ENCODE assay signal across 13 cellular contexts in the genomic region with DNA sequence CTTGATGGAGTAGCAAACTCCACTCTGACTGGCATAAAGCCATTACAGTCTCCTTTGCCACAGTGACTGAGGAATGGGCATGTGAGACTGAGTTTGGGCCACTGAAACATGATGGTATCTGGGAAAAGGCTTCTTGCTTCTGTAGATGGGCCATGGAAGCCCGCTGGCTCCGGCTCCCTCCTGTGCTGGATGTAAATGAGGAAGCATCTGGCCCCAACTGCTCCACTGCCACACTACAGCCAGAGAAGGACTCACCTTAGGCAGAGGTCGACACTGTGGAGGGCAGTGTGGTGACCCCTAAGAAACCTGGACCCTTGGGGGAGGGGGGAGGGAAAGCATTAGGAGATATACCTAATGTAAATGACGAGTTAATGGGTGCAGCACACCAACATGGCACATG. TPM values are rescaled to one million over a fixed set of nuclear protein-coding genes. Genes with fewer than 3 reads are reported as not detected.
DNase-seq lines count a peak whose midpoint lies in the region; ATAC-seq and TF ChIP-seq lines count a peak whose summit lies in the region.
"Had no signal": no experiment of that assay in that cellular context is flagged by ENCODE, and none has a peak within 500 bp of the region (broad histone marks: within the 10 kb centered on the region; RNA-seq: fewer than 3 reads in every experiment).

No MANE protein-coding gene starts in this region.

- H3K79me2 ChIP-seq in SU-DHL-6 (ENCODE audit: insufficient read depth, low read length), result no peaks in the 10 kb centered on the region

- peaks cover 15% of the 10 kb centered on the region for H3K36me3 Mint-ChIP-seq in activated T-cell treated with anti-CD3 and anti-CD28 coated beads, Interleukin-2, amount 50 U/mL, for 4 hours (ENCODE audit: insufficient read depth)

- H3K27me3 Mint-ChIP-seq in activated T-cell treated with anti-CD3 and anti-CD28 coated beads, Interleukin-2, amount 50 U/mL, for 4 hours (ENCODE audit: low read depth), result no peaks in the 10 kb centered on the region

- H2AFZ ChIP-seq in SU-DHL-6 (ENCODE audit: low read depth, low read length, severe bottlenecking), result no peak overlapping the region

- H3K9me2 ChIP-seq in SU-DHL-6 (replicated peaks; ENCODE audit: insufficient read depth, low read length), result no peaks in the 10 kb centered on the region

- peak overlapping the region; percentile 46 for H3K4me3 Mint-ChIP-seq in activated T-cell treated with anti-CD3 and anti-CD28 coated beads, Interleukin-2, amount 50 U/mL, for 4 hours
- H3K4me3 Mint-ChIP-seq: neural crest cell had no signal

- H3K36me3 ChIP-seq in SU-DHL-6 (ENCODE audit: low read length), result peaks cover 4% of the 10 kb centered on the region; the same call in 1 of the 2 replicates
- no peaks in the 10 kb centered on the region for H3K36me3 ChIP-seq in colonic mucosa
- H3K36me3 ChIP-seq in thyroid gland, result peaks cover 5 to 18% of the 10 kb centered on the region in 2 donors
- peaks cover 2 to 11% of the 10 kb centered on the region in 2 donors for H3K36me3 ChIP-seq in vagina

- H3K9me3 ChIP-seq in SU-DHL-6 (ENCODE audit: insufficient read depth, low read length) (no peaks in the 10 kb centered on the region), colonic mucosa (no peaks in the 10 kb centered on the region), thyroid gland (no peaks in the 10 kb centered on the region), vagina (no peaks in the 10 kb centered on the region)

- no peak for DNase-seq in activated T-cell treated with anti-CD3 and anti-CD28 coated beads, Interleukin-2, amount 50 U/mL, for 4 hours
- no peak for DNase-seq in activated T-cell treated with anti-CD3 and anti-CD28 coated beads, Interleukin-2, amount 50 U/mL, for 1 hour
- DNase-seq in colonic mucosa, result no peak
- DNase-seq in thyroid gland, result no peak
- DNase-seq in C1 segment of cervical spinal cord (lab: John Stamatoyannopoulos, UW), result no peak
- DNase-seq in NCI-H128 (lab: John Stamatoyannopoulos, UW; ENCODE audit: unreplicated experiment), result no peak
- no peak for DNase-seq in vagina (ENCODE audit: extremely low spot score in 2 of 2)
- DNase-seq: effector CD4-positive, alpha-beta T cell; NCI-H2171 treated with DMSO at 0.1 percent for 48 hours had no signal

- no peaks in the 10 kb centered on the region for H3K9me3 Mint-ChIP-seq in activated T-cell treated with anti-CD3 and anti-CD28 coated beads, Interleukin-2, amount 50 U/mL, for 4 hours
- H3K9me3 Mint-ChIP-seq: neural crest cell had no signal

- WGBS in thyroid gland, 2 donors, result 83 to 91% methylated on average over 4 of the region's 4 CpGs

- TF ChIP-seq POLR2A in thyroid gland (IDR thresholded peaks at IDR 0.05) (no peak), vagina (IDR thresholded peaks at IDR 0.05) (no peak)

- H4K20me1 ChIP-seq in SU-DHL-6 (ENCODE audit: low read depth, low read length), result no peaks in the 10 kb centered on the region

- peaks cover 34% of the 10 kb centered on the region for H3F3A ChIP-seq in SU-DHL-6 (ENCODE audit: insufficient read depth)

- H3K4me1 Mint-ChIP-seq in activated T-cell treated with anti-CD3 and anti-CD28 coated beads, Interleukin-2, amount 50 U/mL, for 4 hours (ENCODE audit: low read depth), result peaks cover 61% of the 10 kb centered on the region
- H3K4me1 Mint-ChIP-seq: neural crest cell had no signal

- no peak for ATAC-seq in activated T-cell treated with anti-CD3 and anti-CD28 coated beads, Interleukin-2, amount 50 U/mL, for 4 hours

- H3K9ac ChIP-seq in SU-DHL-6 (ENCODE audit: low read length), result 0 out of 2 replicates have a peak overlapping the region, but pooled peaks have one; percentile 49
- no peak overlapping the region for H3K9ac ChIP-seq in colonic mucosa (ENCODE audit: low read depth in 2 of 2, low read length in 2 of 2)

- H3K27me3 ChIP-seq in SU-DHL-6 (ENCODE audit: low read length), result no peaks in the 10 kb centered on the region
- no peaks in the 10 kb centered on the region for H3K27me3 ChIP-seq in colonic mucosa
- no peaks in the 10 kb centered on the region for H3K27me3 ChIP-seq in thyroid gland
- H3K27me3 ChIP-seq in vagina, result no peaks in the 10 kb centered on the region

- peak overlapping the region; percentile 91 for H3K27ac ChIP-seq in SU-DHL-6 (ENCODE audit: low read depth, low read length)
- H3K27ac ChIP-seq in colonic mucosa, result peak overlapping the region; percentile 24
- peak overlapping the region in 2 of 3 donors; percentile 13 to 24 for H3K27ac ChIP-seq in thyroid gland
- no peak overlapping the region for H3K27ac ChIP-seq in vagina

- no peaks in the 10 kb centered on the region for H3K4me1 ChIP-seq in colonic mucosa
- H3K4me1 ChIP-seq in thyroid gland, result peaks cover 0 to 45% of the 10 kb centered on the region in 2 donors
- no peaks in the 10 kb centered on the region for H3K4me1 ChIP-seq in vagina

- H3K4me3 ChIP-seq in SU-DHL-6 (ENCODE audit: insufficient read depth, low read length, poor library complexity, severe bottlenecking) (no peak overlapping the region), colonic mucosa (no peak overlapping the region), thyroid gland (replicated peaks in 1 of 3) (no peak overlapping the region), vagina (no peak overlapping the region)
- H3K4me3 ChIP-seq: smooth muscle cell had no signal

- peak overlapping the region; percentile 41 for H3K4me2 ChIP-seq in SU-DHL-6 (ENCODE audit: low read depth, low read length, poor library complexity, severe bottlenecking)
- H3K4me2 ChIP-seq: smooth muscle cell had no signal

- intact Hi-C loops in colonic mucosa (cut with DNase I), result no loop called here
- intact Hi-C loops in thyroid gland (cut with DNase I), result no loop called here
- intact Hi-C loops in vagina (cut with DNase I), result no loop called here

- TF ChIP-seq CTCF in SU-DHL-6 (IDR thresholded peaks at IDR 0.05; ENCODE audit: insufficient read depth, low read length, poor library complexity, severe bottlenecking), result no peak
- TF ChIP-seq CTCF in colonic mucosa (IDR thresholded peaks at IDR 0.05), result no peak
- no peak for TF ChIP-seq CTCF in thyroid gland (IDR thresholded peaks at IDR 0.05)
- TF ChIP-seq CTCF in vagina (IDR thresholded peaks at IDR 0.05), result no peak

RNA-seq across cellular contexts. Expression of gene CAMK1, which starts 9.4 kb away (rescaled TPM):
- 10 to 100 TPM; 15.3 to 20.7 (median 15.7) TPM for total RNA-seq in activated T-cell treated with anti-CD3 and anti-CD28 coated beads, Interleukin-2, amount 50 U/mL, for 4 hours
- total RNA-seq in colonic mucosa (10 to 100 TPM in 1 of 2 donors, 1 to 10 TPM in 1; 7.8 to 16.5 TPM), thyroid gland (10 to 100 TPM; 32.1 to 44.8 (median 35.9) TPM), vagina (42.5 TPM)
- total RNA-seq: G401 had no signal

RNA-seq across cellular contexts. Expression of gene TADA3, which starts 13.1 kb away (rescaled TPM):
- total RNA-seq in activated T-cell treated with anti-CD3 and anti-CD28 coated beads, Interleukin-2, amount 50 U/mL, for 4 hours, result 10 to 100 TPM; 39.3 to 42.0 (median 40.2) TPM
- 10 to 100 TPM; 60.1 to 66.4 TPM for total RNA-seq in colonic mucosa
- 10 to 100 TPM; 64.2 to 93.3 (median 83.3) TPM for total RNA-seq in thyroid gland
- 58.9 TPM for total RNA-seq in vagina

RNA-seq across cellular contexts. Expression of gene ARPC4, which starts 13.7 kb away (rescaled TPM):
- total RNA-seq in activated T-cell treated with anti-CD3 and anti-CD28 coated beads, Interleukin-2, amount 50 U/mL, for 4 hours, result 100 to 1,000 TPM; 257 to 268 (median 264) TPM
- total RNA-seq in colonic mucosa (100 to 1,000 TPM; 221 to 228 TPM), thyroid gland (100 to 1,000 TPM; 155 to 232 (median 187) TPM), vagina (124 TPM)

RNA-seq across cellular contexts. Expression of gene OGG1, which starts 29.4 kb away (rescaled TPM):
- total RNA-seq in activated T-cell treated with anti-CD3 and anti-CD28 coated beads, Interleukin-2, amount 50 U/mL, for 4 hours, result 10 to 100 TPM; 25.2 to 30.5 (median 28.8) TPM
- total RNA-seq in colonic mucosa (10 to 100 TPM; 19.1 to 24.9 TPM), thyroid gland (10 to 100 TPM; 23.7 to 46.6 (median 30.3) TPM), vagina (51.6 TPM)

RNA-seq across cellular contexts. Expression of gene TTLL3, which starts 30.9 kb away (rescaled TPM):
- total RNA-seq in activated T-cell treated with anti-CD3 and anti-CD28 coated beads, Interleukin-2, amount 50 U/mL, for 4 hours, result 10 to 100 TPM in 2 of 3 donors, 1 to 10 TPM in 1; 9.2 to 13.5 (median 11.1) TPM
- total RNA-seq in colonic mucosa (10 to 100 TPM; 25.0 to 28.7 TPM), thyroid gland (10 to 100 TPM; 39.0 to 64.6 (median 56.9) TPM), vagina (73.4 TPM)
